In genomic region chr10:78754269-78755074, GRCh38 we compare ENCODE assay signal across 10 cellular contexts.
DNase-seq lines count a peak whose midpoint lies in the region; ATAC-seq and TF ChIP-seq lines count a peak whose summit lies in the region.
"Had no signal": no experiment of that assay in that cellular context is flagged by ENCODE, and none has a peak within 500 bp of the region (broad histone marks: within the 10 kb centered on the region; RNA-seq: fewer than 3 reads in every experiment).

No MANE protein-coding gene starts in this region.

- H3K36me3 Mint-ChIP-seq in mesothelial cell of epicardium, result no peaks in the 10 kb centered on the region
- no peaks in the 10 kb centered on the region for H3K36me3 Mint-ChIP-seq in activated naive CD8-positive, alpha-beta T cell treated with anti-CD3 and anti-CD28 coated beads for 36 hours

- H3K36me3 ChIP-seq in transverse colon, result no peaks in the 10 kb centered on the region

- no peak overlapping the region for H3K4me3 Mint-ChIP-seq in mesothelial cell of epicardium
- no peak overlapping the region for H3K4me3 Mint-ChIP-seq in activated naive CD8-positive, alpha-beta T cell treated with anti-CD3 and anti-CD28 coated beads for 36 hours

- peak overlapping the region; percentile 89 for H3K27ac Mint-ChIP-seq in mesothelial cell of epicardium
- no peak overlapping the region for H3K27ac Mint-ChIP-seq in activated naive CD8-positive, alpha-beta T cell treated with anti-CD3 and anti-CD28 coated beads for 36 hours

- no peak for TF ChIP-seq POLR2A in transverse colon (IDR thresholded peaks at IDR 0.05)

- peak; percentile 24 to 28 for DNase-seq in AML-193 (lab: John Stamatoyannopoulos, UW)
- DNase-seq in Kasumi-1 (lab: John Stamatoyannopoulos, UW), result peak; percentile 62 to 75
- DNase-seq in brain pericyte (ENCODE audit: low read depth, low spot score), result peak; percentile 36
- no peak for DNase-seq in mesothelial cell of epicardium (ENCODE audit: low spot score in 2 of 2, unreplicated experiment in 2 of 2)
- DNase-seq in activated naive CD8-positive, alpha-beta T cell treated with anti-CD3 and anti-CD28 coated beads for 36 hours, result no peak
- no peak for DNase-seq in transverse colon
- DNase-seq: NCI-H526 treated with DMSO at 0.1 percent for 48 hours had no signal

- ATAC-seq in HG03097 (IDR thresholded peaks at IDR 0.05; ENCODE audit: low FRiP score, unreplicated experiment), result no peak
- no peak for ATAC-seq in HG03469 (IDR thresholded peaks at IDR 0.05; ENCODE audit: unreplicated experiment)

- H3K9me3 ChIP-seq in transverse colon, result no peaks in the 10 kb centered on the region

- intact Hi-C loops in transverse colon (cut with DNase I; ENCODE audit: low total_unique reads), result no loop called here

- H3K4me1 ChIP-seq in transverse colon, result peaks cover 0 to 15% (median 9%) of the 10 kb centered on the region in 4 donors

- no peak overlapping the region for H3K27ac ChIP-seq in transverse colon
- H3K27ac ChIP-seq: epithelial cell of prostate had no signal

- in situ Hi-C loops in transverse colon (cut with MboI; ENCODE audit: low pct_ligation_motif_present in 1 of 4, low pct_unique_long_range_greater_than_20kb in 1 of 4, low sequenced_read_pairs in 3 of 4), result no loop called here

- no peak overlapping the region for H3K4me3 ChIP-seq in transverse colon

- no peaks in the 10 kb centered on the region for H3K27me3 Mint-ChIP-seq in mesothelial cell of epicardium (ENCODE audit: low read depth)
- peaks cover 26% of the 10 kb centered on the region for H3K27me3 Mint-ChIP-seq in activated naive CD8-positive, alpha-beta T cell treated with anti-CD3 and anti-CD28 coated beads for 36 hours

- H3K9me3 Mint-ChIP-seq in mesothelial cell of epicardium, result no peaks in the 10 kb centered on the region
- H3K9me3 Mint-ChIP-seq in activated naive CD8-positive, alpha-beta T cell treated with anti-CD3 and anti-CD28 coated beads for 36 hours, result no peaks in the 10 kb centered on the region

- TF ChIP-seq EP300 in transverse colon (IDR thresholded peaks at IDR 0.05; ENCODE audit: low read depth), result no peak

- WGBS in transverse colon (ENCODE audit: low coverage in 1 of 2), 2 donors, result 58 to 74% methylated on average over 6 to 12 of the region's 12 CpGs

- peaks cover 39% of the 10 kb centered on the region for H3K4me1 Mint-ChIP-seq in mesothelial cell of epicardium
- H3K4me1 Mint-ChIP-seq in activated naive CD8-positive, alpha-beta T cell treated with anti-CD3 and anti-CD28 coated beads for 36 hours, result peaks cover 7% of the 10 kb centered on the region

- H3K27me3 ChIP-seq in transverse colon, result peaks cover 3% of the 10 kb centered on the region

- TF ChIP-seq CTCF in mesothelial cell of epicardium (IDR thresholded peaks at IDR 0.05; ENCODE audit: unreplicated experiment) (no peak), transverse colon (IDR thresholded peaks at IDR 0.05) (no peak)

Comparison
In these comparisons a context has a peak if more than half of its experiments do, and no peak if none do; other contexts are left out.
1. DNase-seq: peak in AML-193 (2 of 2), Kasumi-1 (2 of 2) and brain pericyte (single experiment); none in mesothelial cell of epicardium (0 of 2), activated naive CD8-positive, alpha-beta T cell treated with anti-CD3 and anti-CD28 coated beads for 36 hours (single experiment) and transverse colon (single experiment).